In genomic region chr17:69326302-69327059, GRCh38 we compare ENCODE assay signal across 1 cellular context.
TF ChIP-seq lines count a peak whose summit lies in the region.

No MANE protein-coding gene starts in this region.

TF ChIP-seq in HEK293, 187 proteins besides CTCF, POLR2A, EP300 and RAD21 (continued from another document):
- TF ChIP-seq PRDM2 (tag by site-specific recombination; IDR thresholded peaks at IDR 0.05; ENCODE audit: borderline replicate concordance): no peak
- TF ChIP-seq ZNF341 (tag by site-specific recombination; IDR thresholded peaks at IDR 0.05; ENCODE audit: low read depth): peak; percentile 66
- TF ChIP-seq ZNF560 (tag by site-specific recombination; IDR thresholded peaks at IDR 0.05; ENCODE audit: borderline replicate concordance): 0 out of 2 replicates have a peak, but pooled peaks have one; percentile 11
- TF ChIP-seq ZNF280D (tag by site-specific recombination; IDR thresholded peaks at IDR 0.05): no peak
- TF ChIP-seq ZFP41 (tag by site-specific recombination; IDR thresholded peaks at IDR 0.05; ENCODE audit: borderline replicate concordance): no peak
- TF ChIP-seq ZNF16 (tag by site-specific recombination; IDR thresholded peaks at IDR 0.05; ENCODE audit: low read depth): no peak
- TF ChIP-seq ZNF335 (tag by site-specific recombination; conservative IDR thresholded peaks at IDR 0.05): peak; percentile 70
- TF ChIP-seq ZNF10 (tag by site-specific recombination; IDR thresholded peaks at IDR 0.05): no peak; the same call in 1 of the 2 replicates
- TF ChIP-seq ZNF785 (tag by site-specific recombination; IDR thresholded peaks at IDR 0.05): no peak; the same call in 1 of the 2 replicates
- no peak for TF ChIP-seq RBAK (tag by site-specific recombination; IDR thresholded peaks at IDR 0.05)
- TF ChIP-seq SALL2 (tag by site-specific recombination; IDR thresholded peaks at IDR 0.05; ENCODE audit: borderline replicate concordance): no peak
- TF ChIP-seq ZNF549 (tag by site-specific recombination; IDR thresholded peaks at IDR 0.05): no peak
- TF ChIP-seq ZNF792 (tag by site-specific recombination; IDR thresholded peaks at IDR 0.05): no peak
- TF ChIP-seq ZNF211 (tag by site-specific recombination; IDR thresholded peaks at IDR 0.05; ENCODE audit: low read depth): no peak
- TF ChIP-seq ZNF488 (tag by site-specific recombination; IDR thresholded peaks at IDR 0.05): no peak
- TF ChIP-seq ZNF302 (tag by site-specific recombination; IDR thresholded peaks at IDR 0.05; ENCODE audit: low read depth): no peak
- TF ChIP-seq GLIS1 (tag by site-specific recombination; IDR thresholded peaks at IDR 0.05): peak; percentile 80
- TF ChIP-seq ZNF280C (tag by site-specific recombination; IDR thresholded peaks at IDR 0.05): no peak
- no peak for TF ChIP-seq ZNF266 (tag by site-specific recombination; IDR thresholded peaks at IDR 0.05; ENCODE audit: low read depth)
- 0 out of 2 replicates have a peak, but pooled peaks have one; percentile 19 for TF ChIP-seq ZNF324 (tag by site-specific recombination; IDR thresholded peaks at IDR 0.05)
- no peak for TF ChIP-seq ATF2 (tag by site-specific recombination; IDR thresholded peaks at IDR 0.05; ENCODE audit: low read depth)
- TF ChIP-seq ZNF426 (tag by site-specific recombination; IDR thresholded peaks at IDR 0.05): no peak
- TF ChIP-seq SETDB1 (IDR thresholded peaks at IDR 0.05; ENCODE audit: insufficient read length, low read length): no peak
- no peak for TF ChIP-seq ZNF645 (tag by site-specific recombination; IDR thresholded peaks at IDR 0.05)
- peak; percentile 35; the same call in 1 of the 2 replicates for TF ChIP-seq ZFHX2 (tag by site-specific recombination; conservative IDR thresholded peaks at IDR 0.05)
- no peak for TF ChIP-seq ZNF155 (tag by site-specific recombination; IDR thresholded peaks at IDR 0.05)
- no peak for TF ChIP-seq ZNF514 (tag by site-specific recombination; IDR thresholded peaks at IDR 0.05)
- TF ChIP-seq ZNF626 (tag by site-specific recombination; IDR thresholded peaks at IDR 0.05): no peak
- peak; percentile 83 for TF ChIP-seq ZBTB17 (tag by site-specific recombination; IDR thresholded peaks at IDR 0.05)
- no peak for TF ChIP-seq ZNF214 (tag by site-specific recombination; IDR thresholded peaks at IDR 0.05; ENCODE audit: borderline replicate concordance)
- TF ChIP-seq KLF7 (tag by site-specific recombination; IDR thresholded peaks at IDR 0.05; ENCODE audit: borderline replicate concordance): 0 out of 2 replicates have a peak, but pooled peaks have one; percentile 21
- TF ChIP-seq ZNF48 (tag by site-specific recombination; IDR thresholded peaks at IDR 0.05): no peak
- peak; percentile 99 for TF ChIP-seq GLIS2 (tag by site-specific recombination; IDR thresholded peaks at IDR 0.05)
- TF ChIP-seq ZNF624 (tag by site-specific recombination; IDR thresholded peaks at IDR 0.05): no peak
- no peak for TF ChIP-seq ZNF184 (tag by site-specific recombination; IDR thresholded peaks at IDR 0.05)
- TF ChIP-seq BCL11B (tag by site-specific recombination; IDR thresholded peaks at IDR 0.05; ENCODE audit: low read depth): no peak
